ENCODE assay signal across 34 cellular contexts in genomic region chr15:30044377-30044776, GRCh38. TPM values are rescaled to one million over a fixed set of nuclear protein-coding genes. Genes with fewer than 3 reads are reported as not detected.
"Had no signal": no experiment of that assay in that cellular context is flagged by ENCODE, and none has a peak within 500 bp of the region (broad histone marks: within the 10 kb centered on the region; RNA-seq: fewer than 3 reads in every experiment).

No MANE protein-coding gene starts in this region.

- H3K4me3 Mint-ChIP-seq: activated CD4-positive, alpha-beta memory T cell treated with anti-CD3 and anti-CD28 coated beads for 36 hours; activated CD4-positive, alpha-beta T cell treated with anti-CD3 and anti-CD28 coated beads for 36 hours; activated CD4-positive, alpha-beta T cell treated with anti-CD3 and anti-CD28 coated beads, Interleukin-2, amount 10 ng/mL, durations not matched to agents 24 days and 14 days; activated CD8-positive, alpha-beta memory T cell treated with anti-CD3 and anti-CD28 coated beads, Interleukin-2, amount 10 ng/mL, durations not matched to agents 7 days and 5 days; activated CD8-positive, alpha-beta T cell treated with anti-CD3 and anti-CD28 coated beads, Interleukin-2, amount 10 ng/mL, durations not matched to agents 7 days and 5 days; activated naive CD4-positive, alpha-beta T cell treated with anti-CD3 and anti-CD28 coated beads for 36 hours; activated naive CD4-positive, alpha-beta T cell treated with anti-CD3 and anti-CD28 coated beads, Interleukin-2, amount 50 U/mL, for 24 hours; activated naive CD8-positive, alpha-beta T cell treated with anti-CD3 and anti-CD28 coated beads for 36 hours; activated naive CD8-positive, alpha-beta T cell treated with anti-CD3 and anti-CD28 coated beads, Interleukin-2, amount 50 U/mL, for 24 hours; activated T-helper 1 cell treated with anti-CD3 and anti-CD28 coated beads, Interleukin-12 subunit alpha, Interleukin-12 subunit beta, Interleukin-2, Interleukin-4 antibody, amounts not matched to agents 30 ng/mL and 10 ng/mL and 1 ng/mL, durations not matched to agents 14 hours and 24 hours and 36 hours had no signal

- H3K9me3 ChIP-seq: adrenal gland, body of pancreas, gastrocnemius medialis had no signal

- H3K4me3 ChIP-seq: adrenal gland, body of pancreas, gastrocnemius medialis had no signal

- H3K27ac ChIP-seq: adrenal gland, body of pancreas, epithelial cell of prostate, foreskin keratinocyte, gastrocnemius medialis had no signal

- H3K36me3 ChIP-seq: adrenal gland, gastrocnemius medialis had no signal

- H3K9me3 Mint-ChIP-seq: activated CD4-positive, alpha-beta memory T cell treated with anti-CD3 and anti-CD28 coated beads for 36 hours; activated CD4-positive, alpha-beta T cell treated with anti-CD3 and anti-CD28 coated beads, Interleukin-2, amount 10 ng/mL, durations not matched to agents 24 days and 14 days; activated naive CD4-positive, alpha-beta T cell treated with anti-CD3 and anti-CD28 coated beads for 36 hours; activated naive CD4-positive, alpha-beta T cell treated with anti-CD3 and anti-CD28 coated beads, Interleukin-2, amount 50 U/mL, for 24 hours; activated naive CD8-positive, alpha-beta T cell treated with anti-CD3 and anti-CD28 coated beads for 36 hours; activated naive CD8-positive, alpha-beta T cell treated with anti-CD3 and anti-CD28 coated beads, Interleukin-2, amount 50 U/mL, for 24 hours; activated T-helper 1 cell treated with anti-CD3 and anti-CD28 coated beads, Interleukin-12 subunit alpha, Interleukin-12 subunit beta, Interleukin-2, Interleukin-4 antibody, amounts not matched to agents 30 ng/mL and 10 ng/mL and 1 ng/mL, durations not matched to agents 14 hours and 24 hours and 36 hours; activated T-helper 2 cell treated with anti-CD3 and anti-CD28 coated beads, Interferon-gamma antibody, Interleukin-2, Interleukin-4, amounts not matched to agents 10 μg/mL and 5 μg/mL and 100 μg/mL, durations not matched to agents 14 hours and 24 hours and 36 hours had no signal

- H3K4me1 Mint-ChIP-seq: activated CD4-positive, alpha-beta T cell treated with anti-CD3 and anti-CD28 coated beads for 36 hours; activated CD4-positive, alpha-beta T cell treated with anti-CD3 and anti-CD28 coated beads, Interleukin-2, amount 10 ng/mL, durations not matched to agents 24 days and 14 days; activated CD8-positive, alpha-beta memory T cell treated with anti-CD3 and anti-CD28 coated beads, Interleukin-2, amount 10 ng/mL, durations not matched to agents 7 days and 5 days; activated naive CD4-positive, alpha-beta T cell treated with anti-CD3 and anti-CD28 coated beads, Interleukin-2, amount 50 U/mL, for 24 hours; activated naive CD8-positive, alpha-beta T cell treated with anti-CD3 and anti-CD28 coated beads for 36 hours; activated naive CD8-positive, alpha-beta T cell treated with anti-CD3 and anti-CD28 coated beads, Interleukin-2, amount 50 U/mL, for 24 hours had no signal

- ATAC-seq: activated CD4-positive, alpha-beta T cell treated with anti-CD3 and anti-CD28 coated beads for 36 hours; activated CD8-positive, alpha-beta memory T cell treated with anti-CD3 and anti-CD28 coated beads, Interleukin-2, amount 10 ng/mL, durations not matched to agents 7 days and 5 days; activated CD8-positive, alpha-beta T cell treated with anti-CD3 and anti-CD28 coated beads, Interleukin-2, amount 10 ng/mL, durations not matched to agents 7 days and 5 days; activated naive CD8-positive, alpha-beta T cell treated with anti-CD3 and anti-CD28 coated beads, Interleukin-2, amount 50 U/mL, for 24 hours; body of pancreas; gastrocnemius medialis had no signal

- H3K27ac Mint-ChIP-seq: activated CD4-positive, alpha-beta memory T cell treated with anti-CD3 and anti-CD28 coated beads for 36 hours; activated CD4-positive, alpha-beta T cell treated with anti-CD3 and anti-CD28 coated beads for 36 hours; activated CD4-positive, alpha-beta T cell treated with anti-CD3 and anti-CD28 coated beads, Interleukin-2, amount 10 ng/mL, durations not matched to agents 24 days and 14 days; activated CD8-positive, alpha-beta memory T cell treated with anti-CD3 and anti-CD28 coated beads, Interleukin-2, amount 10 ng/mL, durations not matched to agents 7 days and 5 days; activated CD8-positive, alpha-beta T cell treated with anti-CD3 and anti-CD28 coated beads, Interleukin-2, amount 10 ng/mL, durations not matched to agents 7 days and 5 days; activated naive CD4-positive, alpha-beta T cell treated with anti-CD3 and anti-CD28 coated beads for 36 hours; activated naive CD4-positive, alpha-beta T cell treated with anti-CD3 and anti-CD28 coated beads, Interleukin-2, amount 50 U/mL, for 24 hours; activated naive CD8-positive, alpha-beta T cell treated with anti-CD3 and anti-CD28 coated beads for 36 hours; activated naive CD8-positive, alpha-beta T cell treated with anti-CD3 and anti-CD28 coated beads, Interleukin-2, amount 50 U/mL, for 24 hours; activated T-helper 1 cell treated with anti-CD3 and anti-CD28 coated beads, Interleukin-12 subunit alpha, Interleukin-12 subunit beta, Interleukin-2, Interleukin-4 antibody, amounts not matched to agents 30 ng/mL and 10 ng/mL and 1 ng/mL, durations not matched to agents 14 hours and 24 hours and 36 hours; activated T-helper 2 cell treated with anti-CD3 and anti-CD28 coated beads, Interferon-gamma antibody, Interleukin-2, Interleukin-4, amounts not matched to agents 10 μg/mL and 5 μg/mL and 100 μg/mL, durations not matched to agents 14 hours and 24 hours and 36 hours had no signal

- DNase-seq: activated CD4-positive, alpha-beta memory T cell treated with anti-CD3 and anti-CD28 coated beads for 36 hours; activated CD4-positive, alpha-beta T cell treated with anti-CD3 and anti-CD28 coated beads for 36 hours; activated CD4-positive, alpha-beta T cell treated with anti-CD3 and anti-CD28 coated beads, Interleukin-2, amount 10 ng/mL, durations not matched to agents 24 days and 14 days; activated CD4-positive, CD25-positive, alpha-beta regulatory T cell; activated CD4-positive, CD25-positive, alpha-beta regulatory T cell treated with anti-CD3 and anti-CD28 coated beads, Interleukin-2, amount 50 U/mL, for 72 hours; activated CD8-positive, alpha-beta memory T cell treated with anti-CD3 and anti-CD28 coated beads, Interleukin-2, amount 10 ng/mL, durations not matched to agents 7 days and 5 days; activated CD8-positive, alpha-beta memory T cell treated with anti-CD3 and anti-CD28 coated beads, Interleukin-2, amount 50 U/mL, for 4 hours; activated CD8-positive, alpha-beta T cell treated with anti-CD3 and anti-CD28 coated beads, Interleukin-2, amount 10 ng/mL, durations not matched to agents 7 days and 5 days; activated effector memory CD4-positive, alpha-beta T cell treated with anti-CD3 and anti-CD28 coated beads, Interleukin-2, amount 50 U/mL, for 16 hours; activated naive CD4-positive, alpha-beta T cell treated with anti-CD3 and anti-CD28 coated beads for 36 hours; activated naive CD8-positive, alpha-beta T cell treated with anti-CD3 and anti-CD28 coated beads for 36 hours; activated naive CD8-positive, alpha-beta T cell treated with anti-CD3 and anti-CD28 coated beads, Interleukin-2, amount 50 U/mL, for 24 hours; activated T-cell treated with anti-CD3 and anti-CD28 coated beads, Interleukin-2, amount 50 U/mL, for 1 hour; activated T-cell treated with anti-CD3 and anti-CD28 coated beads, Interleukin-2, amount 50 U/mL, for 48 hours; adrenal gland; amygdala; aorta; body of pancreas; caudate nucleus; cortex of kidney; dermis blood vessel endothelial cell; effector CD8-positive, alpha-beta T cell; foreskin keratinocyte; gastrocnemius medialis; glutamatergic neuron; T-helper 2 cell had no signal

- H3K36me3 Mint-ChIP-seq: activated CD4-positive, alpha-beta memory T cell treated with anti-CD3 and anti-CD28 coated beads for 36 hours; activated CD8-positive, alpha-beta memory T cell treated with anti-CD3 and anti-CD28 coated beads, Interleukin-2, amount 10 ng/mL, durations not matched to agents 7 days and 5 days; activated naive CD4-positive, alpha-beta T cell treated with anti-CD3 and anti-CD28 coated beads, Interleukin-2, amount 50 U/mL, for 24 hours; activated naive CD8-positive, alpha-beta T cell treated with anti-CD3 and anti-CD28 coated beads for 36 hours had no signal

- H3K27me3 ChIP-seq: adrenal gland, body of pancreas, gastrocnemius medialis had no signal

- H3K27me3 Mint-ChIP-seq: activated CD4-positive, alpha-beta T cell treated with anti-CD3 and anti-CD28 coated beads, Interleukin-2, amount 10 ng/mL, durations not matched to agents 24 days and 14 days; activated naive CD8-positive, alpha-beta T cell treated with anti-CD3 and anti-CD28 coated beads, Interleukin-2, amount 50 U/mL, for 24 hours had no signal

- H3K4me1 ChIP-seq: foreskin keratinocyte, gastrocnemius medialis had no signal

RNA-seq across cellular contexts. Expression of gene GOLGA8J, which starts 38.4 kb away (rescaled TPM):
- total RNA-seq: activated CD4-positive, alpha-beta memory T cell treated with anti-CD3 and anti-CD28 coated beads for 36 hours; activated CD4-positive, alpha-beta T cell treated with anti-CD3 and anti-CD28 coated beads, Interleukin-2, amount 10 ng/mL, durations not matched to agents 24 days and 14 days; activated CD8-positive, alpha-beta memory T cell treated with anti-CD3 and anti-CD28 coated beads for 36 hours; activated naive CD4-positive, alpha-beta T cell treated with anti-CD3 and anti-CD28 coated beads for 36 hours; activated naive CD8-positive, alpha-beta T cell treated with anti-CD3 and anti-CD28 coated beads for 36 hours; activated T-helper 2 cell treated with anti-CD3 and anti-CD28 coated beads, Interferon-gamma antibody, Interleukin-2, Interleukin-4, amounts not matched to agents 10 μg/mL and 5 μg/mL and 100 μg/mL, durations not matched to agents 14 hours and 24 hours and 36 hours; body of pancreas; chondrocyte; endothelial cell of umbilical vein; gastrocnemius medialis had no signal
- polyA plus RNA-seq: adrenal gland, aorta, endothelial cell of umbilical vein, esophagus, foreskin keratinocyte had no signal
